1 cellular context compared by ENCODE assay signal in the genomic region with DNA sequence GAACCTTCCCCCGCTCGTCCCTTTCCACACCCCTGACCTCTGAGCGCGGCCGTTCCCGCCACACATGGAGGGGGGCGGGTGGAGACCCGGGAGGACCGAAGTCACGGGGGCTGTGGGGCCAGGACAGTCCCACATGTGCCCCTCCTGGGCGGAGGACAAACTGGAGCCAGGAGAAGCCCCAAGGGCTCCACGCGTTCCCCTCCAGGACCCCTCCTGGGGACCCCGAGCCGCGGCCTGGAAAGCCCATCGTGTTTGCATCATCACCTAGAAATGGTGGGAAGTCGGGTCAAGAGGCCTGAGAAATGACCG.
TF ChIP-seq lines count a peak whose summit lies in the region.

No MANE protein-coding gene starts in this region.

TF ChIP-seq in H1, 55 proteins besides CTCF, POLR2A, EP300 and RAD21:
- TF ChIP-seq CEBPB (IDR thresholded peaks at IDR 0.05; ENCODE audit: low read depth, low read length) (peak; percentile 8; the same call in 1 of the 2 replicates), TEAD4 (IDR thresholded peaks at IDR 0.05; ENCODE audit: low read depth, low read length) (no peak), SIN3A (conservative IDR thresholded peaks at IDR 0.05 in 1 of 2, IDR thresholded peaks at IDR 0.05 in 1 of 2; ENCODE audit: low read depth in 1 of 2, low read length in 2 of 2) (no peak), KDM4A (IDR thresholded peaks at IDR 0.05; ENCODE audit: low read depth, low read length, severe bottlenecking) (peak; percentile 3)
